ENCODE assay signal across 6 cellular contexts in the genomic region with DNA sequence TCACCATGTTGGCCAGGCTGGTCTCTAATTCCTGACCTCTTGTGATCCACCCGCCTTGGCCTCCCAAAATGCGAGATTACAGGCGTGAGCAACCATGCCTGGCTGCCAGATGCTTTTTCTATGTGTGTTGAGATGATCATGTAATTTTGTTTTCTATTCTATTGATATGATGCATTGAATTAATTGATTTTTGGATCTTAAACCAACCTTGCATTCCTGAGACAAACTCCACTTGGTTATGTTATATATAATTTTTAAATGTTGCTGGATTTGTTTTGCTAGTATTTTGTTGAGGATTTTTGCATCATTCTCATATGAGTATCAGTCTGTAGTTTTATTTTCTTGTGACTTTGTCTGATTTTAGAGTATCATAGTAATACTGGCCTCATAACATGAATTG.
"Had no signal": no experiment of that assay in that cellular context is flagged by ENCODE, and none has a peak within 500 bp of the region (broad histone marks: within the 10 kb centered on the region; RNA-seq: fewer than 3 reads in every experiment).

No MANE protein-coding gene starts in this region.

- ATAC-seq: HepG2 had no signal

- DNase-seq: IMR-90, KBM-7, KG1 had no signal

- H3K27me3 Mint-ChIP-seq: IgD-negative memory B cell had no signal

- FAIRE-seq: HepG2, HTR-8/SVneo had no signal
